Comparison of ENCODE assay signal across 13 cellular contexts in the genomic region with DNA sequence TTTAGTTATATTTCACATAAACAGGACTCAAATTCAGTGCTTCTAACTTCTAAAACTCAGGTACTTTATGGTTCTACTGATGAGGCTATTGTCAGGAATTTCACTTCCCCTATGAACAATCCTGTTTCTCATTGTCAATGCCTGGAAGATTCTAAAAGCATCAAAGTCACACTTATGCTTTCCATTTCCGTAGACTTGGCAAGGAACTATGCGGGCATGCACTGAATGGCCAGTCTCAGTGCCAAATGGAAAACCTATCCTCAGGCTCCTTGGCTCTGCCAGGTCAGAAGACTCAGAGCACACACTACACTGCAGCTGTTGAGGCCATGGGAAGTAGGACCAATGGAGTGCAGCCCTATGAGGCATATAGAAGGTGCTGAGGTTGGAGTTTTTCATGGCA.
DNase-seq lines count a peak whose midpoint lies in the region; ATAC-seq, FAIRE-seq and TF ChIP-seq lines count a peak whose summit lies in the region.
"Had no signal": no experiment of that assay in that cellular context is flagged by ENCODE, and none has a peak within 500 bp of the region (broad histone marks: within the 10 kb centered on the region; RNA-seq: fewer than 3 reads in every experiment).

No MANE protein-coding gene starts in this region.

- ATAC-seq in GM18498 (IDR thresholded peaks at IDR 0.05; ENCODE audit: unreplicated experiment) (no peak), HG02571 (IDR thresholded peaks at IDR 0.05; ENCODE audit: unreplicated experiment) (no peak)
- ATAC-seq: left lobe of liver had no signal

- no peaks in the 10 kb centered on the region for H3K36me3 ChIP-seq in CD8-positive, alpha-beta memory T cell (ENCODE audit: insufficient read depth, low read length)

- TF ChIP-seq POLR2A in GM12891 (IDR thresholded peaks at IDR 0.05; ENCODE audit: low read depth, low read length) = no peak

- H3K4me3 Mint-ChIP-seq in CD8-positive, alpha-beta memory T cell = no peak overlapping the region

- H3K27ac ChIP-seq in CD8-positive, alpha-beta memory T cell (ENCODE audit: low read depth, low read length) = no peak overlapping the region

- H3K27me3 ChIP-seq in CD8-positive, alpha-beta memory T cell (ENCODE audit: insufficient read depth, low read length, poor library complexity, severe bottlenecking) = no peaks in the 10 kb centered on the region

- H3K4me1 Mint-ChIP-seq in CD8-positive, alpha-beta memory T cell = no peaks in the 10 kb centered on the region

- H3K4me3 ChIP-seq in fibroblast of the aortic adventitia (ENCODE audit: low read depth, low read length) = no peak overlapping the region
- H3K4me3 ChIP-seq in CD8-positive, alpha-beta memory T cell (ENCODE audit: low read length) = no peak overlapping the region

- H3K36me3 Mint-ChIP-seq in CD8-positive, alpha-beta memory T cell = no peaks in the 10 kb centered on the region

- H3K4me1 ChIP-seq in CD8-positive, alpha-beta memory T cell (ENCODE audit: insufficient read depth, low read length) = no peaks in the 10 kb centered on the region

- no peak for FAIRE-seq in GM12891 (lab: Jason Lieb, UNC)
- FAIRE-seq in RCC 7860 (lab: Jason Lieb, UNC) = no peak

- CTCF ChIA-PET in CD8-positive, alpha-beta memory T cell (lab: Charles Lee) = interaction anchor here (1.9 kb wide), 1 partner anchor 398 kb away, joined by 5 read pairs; no protein-coding TSS in a partner anchor

- TF ChIP-seq CTCF in fibroblast of the aortic adventitia (IDR thresholded peaks at IDR 0.05; ENCODE audit: insufficient read depth, low read length) = no peak

- peaks cover 2 to 6% of the 10 kb centered on the region in 2 donors for H3K27me3 Mint-ChIP-seq in CD8-positive, alpha-beta memory T cell

- H3K27ac Mint-ChIP-seq in CD8-positive, alpha-beta memory T cell = no peak overlapping the region

- POLR2A ChIA-PET in CD8-positive, alpha-beta memory T cell (lab: Charles Lee) = no interaction called here

- no peaks in the 10 kb centered on the region for H3K9me3 ChIP-seq in CD8-positive, alpha-beta memory T cell (ENCODE audit: low read length)

- H3K9me3 Mint-ChIP-seq in CD8-positive, alpha-beta memory T cell = no peaks in the 10 kb centered on the region

- DNase-seq in GM12891 (ENCODE audit: insufficient read length, low spot score) = no peak
- DNase-seq in RCC 7860 (ENCODE audit: low spot score) = peak; percentile 66
- DNase-seq in fibroblast of the aortic adventitia (ENCODE audit: low read depth) = peak; percentile 34
- DNase-seq in putamen (ENCODE audit: low spot score) = peak; percentile 24
- no peak for DNase-seq in CD8-positive, alpha-beta memory T cell
- no peak for DNase-seq in NCI-H345 treated with DMSO at 0.1 percent for 48 hours (lab: John Stamatoyannopoulos, UW; ENCODE audit: unreplicated experiment)
- DNase-seq: activated CD4-positive, CD25-positive, alpha-beta regulatory T cell treated with anti-CD3 and anti-CD28 coated beads, Interleukin-2, amount 50 U/mL, for 72 hours; IMR-90; NCI-H2171; SIG-M5 had no signal

TF ChIP-seq in GM12891, 5 proteins besides CTCF, POLR2A, EP300 and RAD21:
- TF ChIP-seq TAF1 (IDR thresholded peaks at IDR 0.05; ENCODE audit: low read depth, low read length) (no peak), SPI1 (IDR thresholded peaks at IDR 0.05; ENCODE audit: low read depth, low read length) (peak; percentile 66), PAX5 (IDR thresholded peaks at IDR 0.05; ENCODE audit: insufficient read depth, low read length, severe bottlenecking) (no peak), POLR2AphosphoS5 (IDR thresholded peaks at IDR 0.05; ENCODE audit: low read depth, low read length) (no peak), POU2F2 (IDR thresholded peaks at IDR 0.05; ENCODE audit: low read depth, low read length) (no peak)

Comparison
In these comparisons a context has a peak if more than half of its experiments do, and no peak if none do; other contexts are left out.
1. DNase-seq: peak in RCC 7860 (single experiment), fibroblast of the aortic adventitia (single experiment) and putamen (single experiment); none in GM12891 (single experiment), CD8-positive, alpha-beta memory T cell (0 of 5) and NCI-H345 treated with DMSO at 0.1 percent for 48 hours (single experiment).